ENCODE assay signal across 2 cellular contexts in the genomic region with DNA sequence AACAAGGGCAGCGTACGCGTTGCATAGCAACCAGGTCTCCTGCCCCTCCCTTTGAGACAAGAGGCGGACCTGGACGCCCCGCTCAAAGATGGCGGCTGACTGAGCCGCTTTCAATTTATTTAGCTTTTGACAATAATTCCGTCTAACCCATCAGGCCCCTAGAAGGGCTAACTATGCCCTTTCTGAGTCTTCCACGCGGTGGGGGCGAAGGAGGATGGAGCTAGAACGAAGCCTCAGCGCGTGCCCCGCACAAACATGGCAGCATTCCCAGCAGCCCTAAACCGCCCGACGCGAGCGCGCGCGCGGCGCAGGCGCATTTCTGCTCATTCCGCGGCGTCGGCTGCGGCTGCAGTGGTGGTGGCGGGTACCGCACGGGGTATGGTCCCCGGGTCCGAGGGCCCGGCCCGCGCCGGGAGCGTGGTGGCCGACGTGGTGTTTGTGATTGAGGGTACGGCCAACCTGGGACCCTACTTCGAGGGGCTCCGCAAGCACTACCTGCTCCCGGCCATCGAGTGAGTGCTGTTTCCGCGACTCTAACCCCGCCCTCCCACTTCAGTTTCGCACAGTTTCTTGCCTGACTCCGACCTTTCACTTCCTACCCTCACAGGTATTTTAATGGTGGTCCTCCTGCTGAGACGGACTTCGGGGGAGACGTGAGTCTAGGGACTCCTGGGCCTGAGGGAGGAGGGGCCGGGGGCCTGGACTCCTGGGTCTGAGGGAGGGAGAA.
A peak's percentile ranks its signal among the peaks of the same experiment; 100 is the strongest.
TF ChIP-seq lines count a peak whose summit lies in the region.

TSS of gene MED25 (plus strand) at position 326 of the 727 bp plus-strand sequence. CDS start at position 379, 53 bp downstream.

TF ChIP-seq in HEK293, 187 proteins besides CTCF, POLR2A, EP300 and RAD21 (continued from another document and continues in another):
- TF ChIP-seq ZBTB8A (tag by site-specific recombination; IDR thresholded peaks at IDR 0.05): peak; percentile 76
- TF ChIP-seq KLF10 (tag by site-specific recombination; IDR thresholded peaks at IDR 0.05): no peak
- TF ChIP-seq ZNF768 (tag by site-specific recombination; IDR thresholded peaks at IDR 0.05): no peak
- TF ChIP-seq ZBTB6 (tag by site-specific recombination; IDR thresholded peaks at IDR 0.05): no peak
- no peak for TF ChIP-seq ZNF548 (tag by site-specific recombination; IDR thresholded peaks at IDR 0.05)
- peak; percentile 33; the same call in 1 of the 2 replicates for TF ChIP-seq ZXDB (tag by site-specific recombination; IDR thresholded peaks at IDR 0.05)
- no peak for TF ChIP-seq ZNF473 (tag by site-specific recombination; IDR thresholded peaks at IDR 0.05)
- TF ChIP-seq ZBTB11 (tag by site-specific recombination; conservative IDR thresholded peaks at IDR 0.05; ENCODE audit: low read depth): peak; percentile 72
- TF ChIP-seq ZNF76 (tag by site-specific recombination; IDR thresholded peaks at IDR 0.05; ENCODE audit: borderline replicate concordance, low read depth): peak; percentile 96
- TF ChIP-seq ZNF16 (tag by site-specific recombination; IDR thresholded peaks at IDR 0.05; ENCODE audit: low read depth): no peak
- TF ChIP-seq HOXA7 (CRISPR knock-in tag; IDR thresholded peaks at IDR 0.05; ENCODE audit: borderline replicate concordance): no peak
- no peak for TF ChIP-seq KLF1 (tag by site-specific recombination; IDR thresholded peaks at IDR 0.05)
- TF ChIP-seq ZNF621 (tag by site-specific recombination; IDR thresholded peaks at IDR 0.05): no peak
- peak; percentile 31 for TF ChIP-seq ZNF660 (tag by site-specific recombination; IDR thresholded peaks at IDR 0.05)
- TF ChIP-seq SP2 (tag by site-specific recombination; IDR thresholded peaks at IDR 0.05): no peak
- TF ChIP-seq ZNF292 (tag by site-specific recombination; IDR thresholded peaks at IDR 0.05; ENCODE audit: borderline replicate concordance, low read depth): no peak
- TF ChIP-seq ZNF121 (tag by site-specific recombination; IDR thresholded peaks at IDR 0.05): no peak
- no peak for TF ChIP-seq OSR2 (tag by site-specific recombination; IDR thresholded peaks at IDR 0.05)
- TF ChIP-seq ZNF302 (tag by site-specific recombination; IDR thresholded peaks at IDR 0.05; ENCODE audit: low read depth): no peak
- no peak for TF ChIP-seq MEIS1 (CRISPR knock-in tag; IDR thresholded peaks at IDR 0.05; ENCODE audit: borderline replicate concordance)
- peak; percentile 64 for TF ChIP-seq KLF9 (tag by site-specific recombination; IDR thresholded peaks at IDR 0.05; ENCODE audit: low read depth)
- TF ChIP-seq, protein P1, sequence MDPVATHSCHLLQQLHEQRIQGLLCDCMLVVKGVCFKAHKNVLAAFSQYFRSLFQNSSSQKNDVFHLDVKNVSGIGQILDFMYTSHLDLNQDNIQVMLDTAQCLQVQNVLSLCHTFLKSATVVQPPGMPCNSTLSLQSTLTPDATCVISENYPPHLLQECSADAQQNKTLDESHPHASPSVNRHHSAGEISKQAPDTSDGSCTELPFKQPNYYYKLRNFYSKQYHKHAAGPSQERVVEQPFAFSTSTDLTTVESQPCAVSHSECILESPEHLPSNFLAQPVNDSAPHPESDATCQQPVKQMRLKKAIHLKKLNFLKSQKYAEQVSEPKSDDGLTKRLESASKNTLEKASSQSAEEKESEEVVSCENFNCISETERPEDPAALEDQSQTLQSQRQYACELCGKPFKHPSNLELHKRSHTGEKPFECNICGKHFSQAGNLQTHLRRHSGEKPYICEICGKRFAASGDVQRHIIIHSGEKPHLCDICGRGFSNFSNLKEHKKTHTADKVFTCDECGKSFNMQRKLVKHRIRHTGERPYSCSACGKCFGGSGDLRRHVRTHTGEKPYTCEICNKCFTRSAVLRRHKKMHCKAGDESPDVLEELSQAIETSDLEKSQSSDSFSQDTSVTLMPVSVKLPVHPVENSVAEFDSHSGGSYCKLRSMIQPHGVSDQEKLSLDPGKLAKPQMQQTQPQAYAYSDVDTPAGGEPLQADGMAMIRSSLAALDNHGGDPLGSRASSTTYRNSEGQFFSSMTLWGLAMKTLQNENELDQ (tag by site-specific recombination; IDR thresholded peaks at IDR 0.05; ENCODE audit: low read depth): no peak
- no peak for TF ChIP-seq RBAK (tag by site-specific recombination; IDR thresholded peaks at IDR 0.05)
- no peak for TF ChIP-seq ZNF132 (tag by site-specific recombination; IDR thresholded peaks at IDR 0.05; ENCODE audit: borderline replicate concordance)

TF ChIP-seq in SK-N-SH, 30 proteins besides CTCF, POLR2A, EP300 and RAD21 (continued from another document):
- no peak for TF ChIP-seq REST (IDR thresholded peaks at IDR 0.05; ENCODE audit: low read depth, low read length)
- no peak for TF ChIP-seq RFX5 (IDR thresholded peaks at IDR 0.05; ENCODE audit: low read length)
- no peak for TF ChIP-seq TCF12 (IDR thresholded peaks at IDR 0.05)
- TF ChIP-seq, protein P2, sequence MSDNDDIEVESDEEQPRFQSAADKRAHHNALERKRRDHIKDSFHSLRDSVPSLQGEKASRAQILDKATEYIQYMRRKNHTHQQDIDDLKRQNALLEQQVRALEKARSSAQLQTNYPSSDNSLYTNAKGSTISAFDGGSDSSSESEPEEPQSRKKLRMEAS (IDR thresholded peaks at IDR 0.05; ENCODE audit: low read depth): no peak
- TF ChIP-seq IRF3 (IDR thresholded peaks at IDR 0.05; ENCODE audit: low read depth, low read length): no peak
- TF ChIP-seq USF1 (IDR thresholded peaks at IDR 0.05; ENCODE audit: borderline replicate concordance, low read depth): no peak
- TF ChIP-seq, protein P3, sequence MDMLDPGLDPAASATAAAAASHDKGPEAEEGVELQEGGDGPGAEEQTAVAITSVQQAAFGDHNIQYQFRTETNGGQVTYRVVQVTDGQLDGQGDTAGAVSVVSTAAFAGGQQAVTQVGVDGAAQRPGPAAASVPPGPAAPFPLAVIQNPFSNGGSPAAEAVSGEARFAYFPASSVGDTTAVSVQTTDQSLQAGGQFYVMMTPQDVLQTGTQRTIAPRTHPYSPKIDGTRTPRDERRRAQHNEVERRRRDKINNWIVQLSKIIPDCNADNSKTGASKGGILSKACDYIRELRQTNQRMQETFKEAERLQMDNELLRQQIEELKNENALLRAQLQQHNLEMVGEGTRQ (IDR thresholded peaks at IDR 0.05; ENCODE audit: borderline replicate concordance, low read depth, low read length): no peak
- TF ChIP-seq MXI1 (IDR thresholded peaks at IDR 0.05; ENCODE audit: low read depth, low read length): peak; percentile 59; the same call in 1 of the 2 replicates
- TF ChIP-seq GATA2 (CRISPR knock-in tag; IDR thresholded peaks at IDR 0.05): no peak
- 0 out of 2 replicates have a peak, but pooled peaks have one; percentile 22 for TF ChIP-seq ELF1 (IDR thresholded peaks at IDR 0.05)
- TF ChIP-seq SIN3A (IDR thresholded peaks at IDR 0.05; ENCODE audit: borderline replicate concordance, low read depth, low read length): peak; percentile 50; the same call in 1 of the 2 replicates
- TF ChIP-seq NRF1 (IDR thresholded peaks at IDR 0.05; ENCODE audit: low read depth, low read length): peak; percentile 78
- no peak for TF ChIP-seq RXRA (IDR thresholded peaks at IDR 0.05; ENCODE audit: borderline replicate concordance, low read depth)
- TF ChIP-seq POLR2AphosphoS5 (IDR thresholded peaks at IDR 0.05; ENCODE audit: low read depth, low read length): peak; percentile 74
- no peak for TF ChIP-seq PBX3 (IDR thresholded peaks at IDR 0.05)
